ENCODE assay signal across 23 cellular contexts in genomic region chr7:129468547-129468946, GRCh38. TPM values are rescaled to one million over a fixed set of nuclear protein-coding genes. Genes with fewer than 3 reads are reported as not detected.
A peak's percentile ranks its signal among the peaks of the same experiment; 100 is the strongest.
DNase-seq lines count a peak whose midpoint lies in the region; ATAC-seq and TF ChIP-seq lines count a peak whose summit lies in the region.
"Had no signal": no experiment of that assay in that cellular context is flagged by ENCODE, and none has a peak within 500 bp of the region (broad histone marks: within the 10 kb centered on the region; RNA-seq: fewer than 3 reads in every experiment).

No MANE protein-coding gene starts in this region.

- intact Hi-C loops in activated CD4-positive, alpha-beta memory T cell treated with anti-CD3 and anti-CD28 coated beads for 36 hours (cut with micrococcal nuclease): no loop called here
- intact Hi-C loops in natural killer cell (cut with micrococcal nuclease): no loop called here

- CTCF ChIA-PET in activated CD4-positive, alpha-beta memory T cell treated with anti-CD3 and anti-CD28 coated beads for 36 hours (lab: Charles Lee): interaction anchor here (0.6 to 8.2 kb wide), 5 partner anchors 92 to 168 kb away, joined by 3 to 114 read pairs (median 4); no protein-coding TSS in a partner anchor

- DNase-seq in GM10266 (ENCODE audit: extremely low spot score): peak; percentile 51
- DNase-seq in GM19240 (ENCODE audit: insufficient read length, low spot score): peak; percentile 43
- peak; percentile 13 for DNase-seq in activated CD4-positive, alpha-beta memory T cell treated with anti-CD3 and anti-CD28 coated beads for 36 hours
- no peak for DNase-seq in natural killer cell
- no peak for DNase-seq in cerebellar nuclear complex (lab: John Stamatoyannopoulos, UW)
- no peak for DNase-seq in NCI-H69 (lab: John Stamatoyannopoulos, UW)
- DNase-seq: activated CD4-positive, alpha-beta T cell treated with anti-CD3 and anti-CD28 coated beads for 4 hours; activated naive CD4-positive, alpha-beta T cell treated with anti-CD3 and anti-CD28 coated beads for 36 hours; DMS79; H9; heart left ventricle; NCI-H146; NK-92 treated with Interleukin-12 subunit alpha and Interleukin-12 subunit beta, amount 100 ng/mL, for 24 hours; occipital lobe; RPMI8226; stimulated activated naive CD8-positive, alpha-beta T cell treated with anti-CD3 and anti-CD28 coated beads, Interleukin-15, Interleukin-2, amounts not matched to agents 100 U/mL and 50 U/mL, for 24 hours; transverse colon had no signal

- no peaks in the 10 kb centered on the region for H3K9me3 Mint-ChIP-seq in activated CD4-positive, alpha-beta memory T cell treated with anti-CD3 and anti-CD28 coated beads for 36 hours
- no peaks in the 10 kb centered on the region for H3K9me3 Mint-ChIP-seq in natural killer cell
- H3K9me3 Mint-ChIP-seq: activated naive CD4-positive, alpha-beta T cell treated with anti-CD3 and anti-CD28 coated beads for 36 hours; CD4-positive, alpha-beta memory T cell; H9 had no signal

- H3K27ac Mint-ChIP-seq in activated CD4-positive, alpha-beta memory T cell treated with anti-CD3 and anti-CD28 coated beads for 36 hours: no peak overlapping the region
- peak overlapping the region in 1 of 2 donors; percentile 81 for H3K27ac Mint-ChIP-seq in natural killer cell
- H3K27ac Mint-ChIP-seq: activated naive CD4-positive, alpha-beta T cell treated with anti-CD3 and anti-CD28 coated beads for 36 hours had no signal

- TF ChIP-seq CTCF in GM10266 (IDR thresholded peaks at IDR 0.05; ENCODE audit: control insufficient read depth, insufficient read depth, low read depth, missing control alignments) (no peak), natural killer cell (IDR thresholded peaks at IDR 0.05) (no peak)

- ATAC-seq in natural killer cell (peak in 1 of 3 donors; percentile 82), HG03280 (IDR thresholded peaks at IDR 0.05; ENCODE audit: unreplicated experiment) (no peak), GM21360 (IDR thresholded peaks at IDR 0.05; ENCODE audit: unreplicated experiment) (no peak)
- ATAC-seq: sciatic nerve; stimulated activated naive CD8-positive, alpha-beta T cell treated with anti-CD3 and anti-CD28 coated beads, Interleukin-15, Interleukin-2, amounts not matched to agents 100 U/mL and 50 U/mL, for 24 hours had no signal

- no peaks in the 10 kb centered on the region for H3K27me3 Mint-ChIP-seq in activated CD4-positive, alpha-beta memory T cell treated with anti-CD3 and anti-CD28 coated beads for 36 hours
- no peaks in the 10 kb centered on the region for H3K27me3 Mint-ChIP-seq in natural killer cell (ENCODE audit: low read depth in 2 of 2)
- H3K27me3 Mint-ChIP-seq: CD4-positive, alpha-beta memory T cell had no signal

- no peak overlapping the region for H3K4me3 Mint-ChIP-seq in activated CD4-positive, alpha-beta memory T cell treated with anti-CD3 and anti-CD28 coated beads for 36 hours
- peak overlapping the region; percentile 17 for H3K4me3 Mint-ChIP-seq in natural killer cell
- H3K4me3 Mint-ChIP-seq: activated naive CD4-positive, alpha-beta T cell treated with anti-CD3 and anti-CD28 coated beads for 36 hours; CD4-positive, alpha-beta memory T cell; H9 had no signal

- POLR2A ChIA-PET in activated CD4-positive, alpha-beta memory T cell treated with anti-CD3 and anti-CD28 coated beads for 36 hours (lab: Charles Lee): no interaction called here

- peaks cover 60% of the 10 kb centered on the region for H3K36me3 Mint-ChIP-seq in activated CD4-positive, alpha-beta memory T cell treated with anti-CD3 and anti-CD28 coated beads for 36 hours
- H3K36me3 Mint-ChIP-seq in natural killer cell: no peaks in the 10 kb centered on the region
- H3K36me3 Mint-ChIP-seq: CD4-positive, alpha-beta memory T cell had no signal

- peaks cover 13% of the 10 kb centered on the region for H3K4me1 Mint-ChIP-seq in activated CD4-positive, alpha-beta memory T cell treated with anti-CD3 and anti-CD28 coated beads for 36 hours (ENCODE audit: low read depth)
- H3K4me1 Mint-ChIP-seq in natural killer cell: peaks cover 0 to 5% of the 10 kb centered on the region in 2 donors
- H3K4me1 Mint-ChIP-seq: CD4-positive, alpha-beta memory T cell had no signal

RNA-seq across cellular contexts. Expression of gene SMKR1, which starts 33.8 kb away (rescaled TPM):
- total RNA-seq in activated CD4-positive, alpha-beta memory T cell treated with anti-CD3 and anti-CD28 coated beads for 36 hours: 1 to 10 TPM; 1.5 to 2.0 TPM
- 1 to 10 TPM; 4.9 to 9.7 (median 8.4) TPM for total RNA-seq in natural killer cell
- total RNA-seq: astrocyte, liver, transverse colon had no signal

RNA-seq across cellular contexts. Expression of gene STRIP2, which starts 34.3 kb away (rescaled TPM):
- total RNA-seq in activated CD4-positive, alpha-beta memory T cell treated with anti-CD3 and anti-CD28 coated beads for 36 hours: 10 to 100 TPM; 56.1 to 62.0 TPM
- total RNA-seq in natural killer cell: 1 to 10 TPM; 1.7 to 2.3 (median 2.1) TPM

Comparison
In these comparisons a context has a peak if more than half of its experiments do, and no peak if none do; other contexts are left out.
1. DNase-seq: peak in GM10266 (single experiment), GM19240 (single experiment) and activated CD4-positive, alpha-beta memory T cell treated with anti-CD3 and anti-CD28 coated beads for 36 hours (single experiment); none in natural killer cell (single experiment), cerebellar nuclear complex (0 of 2) and NCI-H69 (single experiment).
2. RNA of gene STRIP2, which starts 34.3 kb away (total RNA-seq): 56.1 to 62.0 TPM in activated CD4-positive, alpha-beta memory T cell treated with anti-CD3 and anti-CD28 coated beads for 36 hours; 1.7 to 2.3 TPM in natural killer cell; every median in the first group is over 10 times any median in the second.